In genomic region chr13:84574851-84575250, GRCh38 we compare ENCODE assay signal across 10 cellular contexts.
A peak's percentile ranks its signal among the peaks of the same experiment; 100 is the strongest.
DNase-seq lines count a peak whose midpoint lies in the region; TF ChIP-seq lines count a peak whose summit lies in the region.
"Had no signal": no experiment of that assay in that cellular context is flagged by ENCODE, and none has a peak within 500 bp of the region (broad histone marks: within the 10 kb centered on the region; RNA-seq: fewer than 3 reads in every experiment).

No MANE protein-coding gene starts in this region.

- no peak overlapping the region for H3K4me2 ChIP-seq in neural cell (ENCODE audit: low read length)

- H3K9ac ChIP-seq in neural cell (ENCODE audit: low read length) = no peak overlapping the region

- TF ChIP-seq EP300 in neural cell (conservative IDR thresholded peaks at IDR 0.05; ENCODE audit: poor library complexity, severe bottlenecking) = no peak

- no peaks in the 10 kb centered on the region for H4K20me1 ChIP-seq in neural cell (ENCODE audit: insufficient read depth)

- no peaks in the 10 kb centered on the region for H3K4me1 Mint-ChIP-seq in activated T-cell treated with anti-CD3 and anti-CD28 coated beads, Interleukin-2, amount 50 U/mL, for 24 hours (ENCODE audit: low read depth)
- H3K4me1 Mint-ChIP-seq: memory B cell had no signal

- H3K4me3 Mint-ChIP-seq in activated T-cell treated with anti-CD3 and anti-CD28 coated beads, Interleukin-2, amount 50 U/mL, for 24 hours = no peak overlapping the region
- H3K4me3 Mint-ChIP-seq: memory B cell had no signal

- H3K9me3 ChIP-seq in neural cell (ENCODE audit: low read length) = no peaks in the 10 kb centered on the region
- H3K9me3 ChIP-seq: SJCRH30, upper lobe of left lung had no signal

- no peaks in the 10 kb centered on the region for H3K27me3 ChIP-seq in neural cell (ENCODE audit: insufficient read depth, low read depth, low read length)
- H3K27me3 ChIP-seq: SJCRH30, upper lobe of left lung had no signal

- peak; percentile 60 for TF ChIP-seq CTCF in neural cell (IDR thresholded peaks at IDR 0.05; ENCODE audit: poor library complexity, severe bottlenecking)

- H3K36me3 ChIP-seq in neural cell (ENCODE audit: insufficient read depth, low read length) = no peaks in the 10 kb centered on the region
- H3K36me3 ChIP-seq: SJCRH30, upper lobe of left lung had no signal

- in situ Hi-C loops in T47D (cut with HindIII; ENCODE audit: low pct_unique_long_range_greater_than_20kb, low sequenced_read_pairs) = no loop called here

- H3K79me2 ChIP-seq in neural cell (replicated peaks; ENCODE audit: insufficient read depth, low read length) = no peaks in the 10 kb centered on the region

- H3K4me3 ChIP-seq in neural cell (ENCODE audit: low read length) = no peak overlapping the region
- H3K4me3 ChIP-seq: SJCRH30, upper lobe of left lung had no signal

- H3K27me3 Mint-ChIP-seq in activated T-cell treated with anti-CD3 and anti-CD28 coated beads, Interleukin-2, amount 50 U/mL, for 24 hours = no peaks in the 10 kb centered on the region
- H3K27me3 Mint-ChIP-seq: memory B cell had no signal

- no peaks in the 10 kb centered on the region for H3K36me3 Mint-ChIP-seq in activated T-cell treated with anti-CD3 and anti-CD28 coated beads, Interleukin-2, amount 50 U/mL, for 24 hours (ENCODE audit: low read depth)
- H3K36me3 Mint-ChIP-seq: memory B cell had no signal

- TF ChIP-seq RAD21 in neural cell (conservative IDR thresholded peaks at IDR 0.05) = peak; percentile 69

- DNase-seq in EL (peak; percentile 39), M059J (ENCODE audit: low read depth) (peak; percentile 11), T47D (ENCODE audit: low read depth in 1 of 2, low spot score in 1 of 2) (peak; percentile 4 to 27), NCI-H1105 treated with DMSO at 0.1 percent for 48 hours (lab: John Stamatoyannopoulos, UW) (no peak), AG20443 (ENCODE audit: low spot score) (no peak)
- no peak for DNase-seq in activated T-cell treated with anti-CD3 and anti-CD28 coated beads, Interleukin-2, amount 50 U/mL, for 24 hours
- DNase-seq: upper lobe of left lung had no signal

- H3K27ac Mint-ChIP-seq in activated T-cell treated with anti-CD3 and anti-CD28 coated beads, Interleukin-2, amount 50 U/mL, for 24 hours = no peak overlapping the region
- H3K27ac Mint-ChIP-seq: memory B cell had no signal

- no peak overlapping the region for H2AFZ ChIP-seq in neural cell (ENCODE audit: low read depth, low read length)

- H3K9me3 Mint-ChIP-seq in activated T-cell treated with anti-CD3 and anti-CD28 coated beads, Interleukin-2, amount 50 U/mL, for 24 hours = no peaks in the 10 kb centered on the region

- H3K27ac ChIP-seq in neural cell (ENCODE audit: low read length) = no peak overlapping the region
- H3K27ac ChIP-seq: SJCRH30, upper lobe of left lung had no signal

- H3F3A ChIP-seq in neural cell (ENCODE audit: insufficient read depth, low read length, poor library complexity, severe bottlenecking) = no peaks in the 10 kb centered on the region

- H3K9me2 ChIP-seq in neural cell (ENCODE audit: insufficient read depth, low read length) = no peaks in the 10 kb centered on the region

TF ChIP-seq in neural cell, 6 proteins besides CTCF, POLR2A, EP300 and RAD21:
- no peak for TF ChIP-seq TAF1 (IDR thresholded peaks at IDR 0.05; ENCODE audit: low read depth)
- TF ChIP-seq SMC3 (conservative IDR thresholded peaks at IDR 0.05; ENCODE audit: poor library complexity) = peak; percentile 69

Comparison
In these comparisons a context has a peak if more than half of its experiments do, and no peak if none do; other contexts are left out.
1. DNase-seq: peak in EL (single experiment), M059J (single experiment) and T47D (2 of 2); none in NCI-H1105 treated with DMSO at 0.1 percent for 48 hours (single experiment), AG20443 (single experiment) and activated T-cell treated with anti-CD3 and anti-CD28 coated beads, Interleukin-2, amount 50 U/mL, for 24 hours (single experiment).